In the genomic region with DNA sequence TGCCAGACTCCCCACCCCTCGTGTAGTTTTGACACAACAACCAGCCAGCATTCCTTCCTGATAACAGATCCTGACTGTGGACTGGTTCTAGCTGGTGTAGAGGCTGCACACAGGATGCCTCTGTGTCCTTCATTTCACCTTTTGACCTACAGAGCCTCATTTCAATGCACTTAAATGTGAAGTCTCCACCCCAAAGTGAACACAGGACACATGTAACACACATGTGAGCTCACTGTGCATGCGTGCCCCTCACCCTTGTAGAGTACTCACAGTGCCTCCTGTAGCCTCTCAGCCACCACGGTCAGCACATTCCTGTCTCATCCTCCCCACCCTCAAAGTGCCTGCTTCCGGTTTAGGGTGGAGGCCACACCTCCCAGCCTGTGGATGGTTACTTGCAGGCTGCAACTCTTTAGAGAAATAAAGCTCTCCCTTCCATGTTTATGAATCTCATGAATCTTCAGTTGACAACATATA, we compare ENCODE assay signal across 10 cellular contexts. TPM values are rescaled to one million over a fixed set of nuclear protein-coding genes. Genes with fewer than 3 reads are reported as not detected.
A peak's percentile ranks its signal among the peaks of the same experiment; 100 is the strongest.
DNase-seq lines count a peak whose midpoint lies in the region; ATAC-seq and TF ChIP-seq lines count a peak whose summit lies in the region.
"Had no signal": no experiment of that assay in that cellular context is flagged by ENCODE, and none has a peak within 500 bp of the region (broad histone marks: within the 10 kb centered on the region; RNA-seq: fewer than 3 reads in every experiment).

No MANE protein-coding gene starts in this region.

- peak; percentile 77 for ATAC-seq in activated CD4-positive, alpha-beta T cell treated with anti-CD3 and anti-CD28 coated beads for 36 hours
- peak; percentile 50 to 72 (median 62) for ATAC-seq in heart left ventricle
- no peak for ATAC-seq in GM18498 (IDR thresholded peaks at IDR 0.05; ENCODE audit: unreplicated experiment)
- ATAC-seq in HG03135 (IDR thresholded peaks at IDR 0.05; ENCODE audit: unreplicated experiment): no peak

- no peaks in the 10 kb centered on the region for H3K9me3 Mint-ChIP-seq in activated CD4-positive, alpha-beta T cell treated with anti-CD3 and anti-CD28 coated beads for 36 hours (ENCODE audit: low read depth)
- H3K9me3 Mint-ChIP-seq: activated B cell treated with CpG ODN at 0.5 μM for 24 hours had no signal

- no peaks in the 10 kb centered on the region for H3K36me3 ChIP-seq in heart left ventricle

- intact Hi-C loops in activated CD4-positive, alpha-beta T cell treated with anti-CD3 and anti-CD28 coated beads for 36 hours (cut with DNase I, micrococcal nuclease): loop anchor here in 1 of 2 experiments (5.0 kb wide), 1 partner anchor 145 kb away; no protein-coding TSS in a partner anchor
- intact Hi-C loops in heart left ventricle (cut with DNase I): no loop called here

- H3K36me3 Mint-ChIP-seq in activated CD4-positive, alpha-beta T cell treated with anti-CD3 and anti-CD28 coated beads for 36 hours (ENCODE audit: low read depth): no peaks in the 10 kb centered on the region

- no peaks in the 10 kb centered on the region for H3K27me3 Mint-ChIP-seq in activated CD4-positive, alpha-beta T cell treated with anti-CD3 and anti-CD28 coated beads for 36 hours

- no peak for TF ChIP-seq POLR2A in heart left ventricle (IDR thresholded peaks at IDR 0.05)

- TF ChIP-seq CTCF in heart left ventricle (IDR thresholded peaks at IDR 0.05): no peak

- peaks cover 0 to 46% (median 8%) of the 10 kb centered on the region in 12 donors for H3K4me1 ChIP-seq in heart left ventricle

- DNase-seq in activated CD4-positive, alpha-beta T cell treated with anti-CD3 and anti-CD28 coated beads for 36 hours: peak; percentile 54
- DNase-seq in activated CD4-positive, alpha-beta T cell treated with anti-CD3 and anti-CD28 coated beads for 1 hour: no peak
- peak; percentile 75 for DNase-seq in SW480 (ENCODE audit: low spot score)
- DNase-seq in heart left ventricle: peak; percentile 33 to 74 (median 55)
- peak; percentile 33 for DNase-seq in stimulated activated CD8-positive, alpha-beta memory T cell treated with anti-CD3 and anti-CD28 coated beads, Interleukin-4, amount 100 ng/mL, for 48 hours
- no peak for DNase-seq in HuH-7.5 (ENCODE audit: low spot score)
- DNase-seq: activated B cell treated with CpG ODN at 0.5 μM for 24 hours had no signal

- POLR2A ChIA-PET in activated CD4-positive, alpha-beta T cell treated with anti-CD3 and anti-CD28 coated beads for 36 hours (lab: Charles Lee): interaction anchor here (0.6 kb wide), 1 partner anchor 81 kb away, joined by 3 read pairs; no protein-coding TSS in a partner anchor

- H3K4me3 ChIP-seq in heart left ventricle: peak overlapping the region in 11 of 12 donors; percentile 9 to 59 (median 42)

- H3K4me3 Mint-ChIP-seq in activated CD4-positive, alpha-beta T cell treated with anti-CD3 and anti-CD28 coated beads for 36 hours: peak overlapping the region; percentile 35
- H3K4me3 Mint-ChIP-seq: activated B cell treated with CpG ODN at 0.5 μM for 24 hours had no signal

- WGBS in heart left ventricle, 4 donors: 13 to 23% (median 20%) methylated on average over 4 of the region's 4 CpGs

- H3K27ac ChIP-seq in heart left ventricle: peak overlapping the region in 9 of 12 donors; percentile 2 to 85 (median 62)

- CTCF ChIA-PET in activated CD4-positive, alpha-beta T cell treated with anti-CD3 and anti-CD28 coated beads for 36 hours (lab: Charles Lee): interaction anchor here (0.6 to 1.3 kb wide), 4 partner anchors 40 to 429 kb away, joined by 3 to 7 read pairs (median 5); no protein-coding TSS in a partner anchor

- H3K27me3 ChIP-seq in heart left ventricle: no peaks in the 10 kb centered on the region

- H3K27ac Mint-ChIP-seq in activated CD4-positive, alpha-beta T cell treated with anti-CD3 and anti-CD28 coated beads for 36 hours: no peak overlapping the region
- H3K27ac Mint-ChIP-seq: activated B cell treated with CpG ODN at 0.5 μM for 24 hours had no signal

- no peaks in the 10 kb centered on the region for H3K9me3 ChIP-seq in heart left ventricle

- H3K4me1 Mint-ChIP-seq in activated CD4-positive, alpha-beta T cell treated with anti-CD3 and anti-CD28 coated beads for 36 hours: peaks cover 11% of the 10 kb centered on the region
- H3K4me1 Mint-ChIP-seq: activated B cell treated with CpG ODN at 0.5 μM for 24 hours had no signal

RNA-seq across cellular contexts. Expression of a gene that starts 11.6 kb away (rescaled TPM):
- total RNA-seq in activated CD4-positive, alpha-beta T cell treated with anti-CD3 and anti-CD28 coated beads for 36 hours: 1 to 10 TPM in 1 of 2 experiments, under 1 TPM in 1; 0.86 to 1.1 TPM
- 1 to 10 TPM in 6 of 9 donors, under 1 TPM in 3; 0.56 to 3.9 (median 1.6) TPM for total RNA-seq in heart left ventricle
- polyA plus RNA-seq in heart left ventricle: 1 to 10 TPM; 2.6 to 6.6 TPM
- total RNA-seq: endothelial cell of umbilical vein had no signal

Comparison
In these comparisons a context has a peak if more than half of its experiments do, and no peak if none do; other contexts are left out.
1. DNase-seq: peak in activated CD4-positive, alpha-beta T cell treated with anti-CD3 and anti-CD28 coated beads for 36 hours (single experiment), SW480 (single experiment), heart left ventricle (5 of 5) and stimulated activated CD8-positive, alpha-beta memory T cell treated with anti-CD3 and anti-CD28 coated beads, Interleukin-4, amount 100 ng/mL, for 48 hours (single experiment); none in activated CD4-positive, alpha-beta T cell treated with anti-CD3 and anti-CD28 coated beads for 1 hour (single experiment) and HuH-7.5 (single experiment).
2. ATAC-seq: peak in activated CD4-positive, alpha-beta T cell treated with anti-CD3 and anti-CD28 coated beads for 36 hours (single experiment) and heart left ventricle (4 of 4); none in GM18498 (single experiment) and HG03135 (single experiment).